ENCODE assay signal across 8 cellular contexts in the genomic region with DNA sequence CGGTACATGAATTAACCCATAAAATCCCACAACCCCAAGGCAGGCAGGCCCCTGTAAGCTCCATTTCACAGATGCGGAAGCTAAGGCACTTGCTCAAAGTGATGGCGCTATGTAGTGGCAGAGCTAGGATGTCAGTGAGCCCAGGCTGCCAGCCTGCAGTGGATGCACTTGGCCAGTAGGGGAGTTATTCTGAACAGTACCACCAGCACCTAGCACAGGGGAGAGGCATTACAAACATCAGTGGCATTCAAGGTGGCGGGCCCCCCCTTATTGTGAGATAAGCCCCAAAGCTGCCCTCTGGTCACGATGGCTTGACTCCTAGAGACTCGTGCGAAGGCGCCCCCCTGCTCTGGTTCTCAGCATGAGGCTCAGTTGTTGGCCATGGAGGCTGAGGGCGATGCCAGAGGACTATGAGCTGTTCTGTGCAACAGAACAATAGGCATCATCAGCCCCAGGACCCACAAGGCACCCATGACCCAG. TPM values are rescaled to one million over a fixed set of nuclear protein-coding genes. Genes with fewer than 3 reads are reported as not detected.
DNase-seq lines count a peak whose midpoint lies in the region; ATAC-seq and TF ChIP-seq lines count a peak whose summit lies in the region.

No MANE protein-coding gene starts in this region.

- H3K27me3 ChIP-seq in GM06990 (replicated peaks; ENCODE audit: control insufficient read depth, insufficient read depth, low read length) (no peaks in the 10 kb centered on the region), esophagus squamous epithelium (no peaks in the 10 kb centered on the region)

- WGBS in esophagus squamous epithelium, 2 donors, result 60 to 77% methylated on average over 1 to 3 of the region's 9 CpGs

- DNase-seq in GM06990 (ENCODE audit: extremely low read depth, insufficient read length), result no peak
- DNase-seq in UCSD-AML1 (lab: John Stamatoyannopoulos, UW; ENCODE audit: unreplicated experiment), result peak; percentile 39
- DNase-seq in esophagus squamous epithelium (lab: John Stamatoyannopoulos, UW), result no peak
- no peak for DNase-seq in osteocyte (ENCODE audit: extremely low spot score, unreplicated experiment)
- DNase-seq in coronary artery (ENCODE audit: low spot score), result no peak
- DNase-seq in G401 (ENCODE audit: low spot score), result no peak
- no peak for DNase-seq in NCI-H226

- TF ChIP-seq POLR2A in esophagus squamous epithelium (IDR thresholded peaks at IDR 0.05), result no peak

- in situ Hi-C loops in G401 (cut with HindIII; ENCODE audit: low sequenced_read_pairs), result no loop called here

- peaks cover 2% of the 10 kb centered on the region for H3K4me1 Mint-ChIP-seq in osteocyte (ENCODE audit: unreplicated experiment)

- peaks cover 40% of the 10 kb centered on the region for H3K36me3 Mint-ChIP-seq in osteocyte (ENCODE audit: unreplicated experiment)

- no peaks in the 10 kb centered on the region for H3K27me3 Mint-ChIP-seq in osteocyte (ENCODE audit: unreplicated experiment)

- ATAC-seq in HG02642 (IDR thresholded peaks at IDR 0.05; ENCODE audit: poor library complexity, unreplicated experiment), result peak; percentile 58

- H3K9me3 Mint-ChIP-seq in osteocyte (ENCODE audit: unreplicated experiment), result no peaks in the 10 kb centered on the region

- H3K9me3 ChIP-seq in esophagus squamous epithelium, result no peaks in the 10 kb centered on the region

- peak; percentile 83 for TF ChIP-seq CTCF in GM06990 (IDR thresholded peaks at IDR 0.05; ENCODE audit: insufficient read depth, low read length, poor library complexity, severe bottlenecking)
- TF ChIP-seq CTCF in esophagus squamous epithelium (IDR thresholded peaks at IDR 0.05), result peak in 5 of 6 experiments; percentile 27 to 70 (median 41)
- TF ChIP-seq CTCF in osteocyte (IDR thresholded peaks at IDR 0.05), result peak; percentile 54
- no peak for TF ChIP-seq CTCF in coronary artery (IDR thresholded peaks at IDR 0.05)

- H3K27ac ChIP-seq in esophagus squamous epithelium, result no peak overlapping the region
- no peak overlapping the region for H3K27ac ChIP-seq in coronary artery

- intact Hi-C loops in esophagus squamous epithelium (cut with DNase I), result no loop called here

- H3K36me3 ChIP-seq in GM06990 (ENCODE audit: control insufficient read depth, insufficient read depth, low read length) (peaks cover 19% of the 10 kb centered on the region), esophagus squamous epithelium (peaks cover 9 to 100% (median 13%) of the 10 kb centered on the region in 3 donors)

- H3K4me3 ChIP-seq in GM06990 (replicated peaks; ENCODE audit: low read depth, low read length) (no peak overlapping the region), esophagus squamous epithelium (no peak overlapping the region), coronary artery (no peak overlapping the region)

- H3K4me3 Mint-ChIP-seq in osteocyte (ENCODE audit: unreplicated experiment), result no peak overlapping the region

- peaks cover 0 to 2% (median 0%) of the 10 kb centered on the region in 3 donors for H3K4me1 ChIP-seq in esophagus squamous epithelium

- H3K27ac Mint-ChIP-seq in osteocyte (ENCODE audit: unreplicated experiment), result no peak overlapping the region

RNA-seq across cellular contexts. Expression of a gene that starts 33.8 kb away (rescaled TPM):
- 100 to 1,000 TPM in 1 of 4 donors, 10 to 100 TPM in 3; 76.5 to 171 (median 84.9) TPM for total RNA-seq in esophagus squamous epithelium
- 90.4 and 92.3 TPM in 2 replicates for total RNA-seq in osteocyte
- 125 and 154 TPM in 2 replicates for total RNA-seq in G401 (2014; rRNA removed; shearing (Covaris generic))

RNA-seq across cellular contexts. Expression of a gene that starts 34.0 kb away (rescaled TPM):
- total RNA-seq in esophagus squamous epithelium (10 to 100 TPM; 17.5 to 32.2 (median 25.5) TPM), osteocyte (30.0 and 31.7 TPM in 2 replicates)
- 10.7 and 13.7 TPM in 2 replicates for total RNA-seq in G401 (2014; rRNA removed; shearing (Covaris generic))
